In genomic region chr11:90219438-90219837, GRCh38 we compare ENCODE assay signal across 1 cellular context.
TF ChIP-seq lines count a peak whose summit lies in the region.

No MANE protein-coding gene starts in this region.

TF ChIP-seq in GM23338, 12 proteins besides CTCF, POLR2A, EP300 and RAD21:
- TF ChIP-seq, protein P1, sequence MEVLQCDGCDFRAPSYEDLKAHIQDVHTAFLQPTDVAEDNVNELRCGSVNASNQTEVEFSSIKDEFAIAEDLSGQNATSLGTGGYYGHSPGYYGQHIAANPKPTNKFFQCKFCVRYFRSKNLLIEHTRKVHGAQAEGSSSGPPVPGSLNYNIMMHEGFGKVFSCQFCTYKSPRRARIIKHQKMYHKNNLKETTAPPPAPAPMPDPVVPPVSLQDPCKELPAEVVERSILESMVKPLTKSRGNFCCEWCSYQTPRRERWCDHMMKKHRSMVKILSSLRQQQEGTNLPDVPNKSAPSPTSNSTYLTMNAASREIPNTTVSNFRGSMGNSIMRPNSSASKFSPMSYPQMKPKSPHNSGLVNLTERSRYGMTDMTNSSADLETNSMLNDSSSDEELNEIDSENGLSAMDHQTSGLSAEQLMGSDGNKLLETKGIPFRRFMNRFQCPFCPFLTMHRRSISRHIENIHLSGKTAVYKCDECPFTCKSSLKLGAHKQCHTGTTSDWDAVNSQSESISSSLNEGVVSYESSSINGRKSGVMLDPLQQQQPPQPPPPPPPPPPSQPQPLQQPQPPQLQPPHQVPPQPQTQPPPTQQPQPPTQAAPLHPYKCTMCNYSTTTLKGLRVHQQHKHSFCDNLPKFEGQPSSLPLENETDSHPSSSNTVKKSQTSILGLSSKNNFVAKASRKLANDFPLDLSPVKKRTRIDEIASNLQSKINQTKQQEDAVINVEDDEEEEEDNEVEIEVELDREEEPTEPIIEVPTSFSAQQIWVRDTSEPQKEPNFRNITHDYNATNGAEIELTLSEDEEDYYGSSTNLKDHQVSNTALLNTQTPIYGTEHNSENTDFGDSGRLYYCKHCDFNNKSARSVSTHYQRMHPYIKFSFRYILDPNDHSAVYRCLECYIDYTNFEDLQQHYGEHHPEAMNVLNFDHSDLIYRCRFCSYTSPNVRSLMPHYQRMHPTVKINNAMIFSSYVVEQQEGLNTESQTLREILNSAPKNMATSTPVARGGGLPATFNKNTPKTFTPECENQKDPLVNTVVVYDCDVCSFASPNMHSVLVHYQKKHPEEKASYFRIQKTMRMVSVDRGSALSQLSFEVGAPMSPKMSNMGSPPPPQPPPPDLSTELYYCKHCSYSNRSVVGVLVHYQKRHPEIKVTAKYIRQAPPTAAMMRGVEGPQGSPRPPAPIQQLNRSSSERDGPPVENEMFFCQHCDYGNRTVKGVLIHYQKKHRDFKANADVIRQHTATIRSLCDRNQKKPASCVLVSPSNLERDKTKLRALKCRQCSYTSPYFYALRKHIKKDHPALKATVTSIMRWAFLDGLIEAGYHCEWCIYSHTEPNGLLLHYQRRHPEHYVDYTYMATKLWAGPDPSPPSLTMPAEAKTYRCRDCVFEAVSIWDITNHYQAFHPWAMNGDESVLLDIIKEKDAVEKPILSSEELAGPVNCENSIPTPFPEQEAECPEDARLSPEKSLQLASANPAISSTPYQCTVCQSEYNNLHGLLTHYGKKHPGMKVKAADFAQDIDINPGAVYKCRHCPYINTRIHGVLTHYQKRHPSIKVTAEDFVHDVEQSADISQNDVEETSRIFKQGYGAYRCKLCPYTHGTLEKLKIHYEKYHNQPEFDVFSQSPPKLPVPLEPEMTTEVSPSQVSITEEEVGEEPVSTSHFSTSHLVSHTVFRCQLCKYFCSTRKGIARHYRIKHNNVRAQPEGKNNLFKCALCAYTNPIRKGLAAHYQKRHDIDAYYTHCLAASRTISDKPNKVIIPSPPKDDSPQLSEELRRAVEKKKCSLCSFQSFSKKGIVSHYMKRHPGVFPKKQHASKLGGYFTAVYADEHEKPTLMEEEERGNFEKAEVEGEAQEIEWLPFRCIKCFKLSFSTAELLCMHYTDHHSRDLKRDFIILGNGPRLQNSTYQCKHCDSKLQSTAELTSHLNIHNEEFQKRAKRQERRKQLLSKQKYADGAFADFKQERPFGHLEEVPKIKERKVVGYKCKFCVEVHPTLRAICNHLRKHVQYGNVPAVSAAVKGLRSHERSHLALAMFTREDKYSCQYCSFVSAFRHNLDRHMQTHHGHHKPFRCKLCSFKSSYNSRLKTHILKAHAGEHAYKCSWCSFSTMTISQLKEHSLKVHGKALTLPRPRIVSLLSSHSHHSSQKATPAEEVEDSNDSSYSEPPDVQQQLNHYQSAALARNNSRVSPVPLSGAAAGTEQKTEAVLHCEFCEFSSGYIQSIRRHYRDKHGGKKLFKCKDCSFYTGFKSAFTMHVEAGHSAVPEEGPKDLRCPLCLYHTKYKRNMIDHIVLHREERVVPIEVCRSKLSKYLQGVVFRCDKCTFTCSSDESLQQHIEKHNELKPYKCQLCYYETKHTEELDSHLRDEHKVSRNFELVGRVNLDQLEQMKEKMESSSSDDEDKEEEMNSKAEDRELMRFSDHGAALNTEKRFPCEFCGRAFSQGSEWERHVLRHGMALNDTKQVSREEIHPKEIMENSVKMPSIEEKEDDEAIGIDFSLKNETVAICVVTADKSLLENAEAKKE (CRISPR knock-in tag; IDR thresholded peaks at IDR 0.05): no peak
- TF ChIP-seq, protein P2, sequence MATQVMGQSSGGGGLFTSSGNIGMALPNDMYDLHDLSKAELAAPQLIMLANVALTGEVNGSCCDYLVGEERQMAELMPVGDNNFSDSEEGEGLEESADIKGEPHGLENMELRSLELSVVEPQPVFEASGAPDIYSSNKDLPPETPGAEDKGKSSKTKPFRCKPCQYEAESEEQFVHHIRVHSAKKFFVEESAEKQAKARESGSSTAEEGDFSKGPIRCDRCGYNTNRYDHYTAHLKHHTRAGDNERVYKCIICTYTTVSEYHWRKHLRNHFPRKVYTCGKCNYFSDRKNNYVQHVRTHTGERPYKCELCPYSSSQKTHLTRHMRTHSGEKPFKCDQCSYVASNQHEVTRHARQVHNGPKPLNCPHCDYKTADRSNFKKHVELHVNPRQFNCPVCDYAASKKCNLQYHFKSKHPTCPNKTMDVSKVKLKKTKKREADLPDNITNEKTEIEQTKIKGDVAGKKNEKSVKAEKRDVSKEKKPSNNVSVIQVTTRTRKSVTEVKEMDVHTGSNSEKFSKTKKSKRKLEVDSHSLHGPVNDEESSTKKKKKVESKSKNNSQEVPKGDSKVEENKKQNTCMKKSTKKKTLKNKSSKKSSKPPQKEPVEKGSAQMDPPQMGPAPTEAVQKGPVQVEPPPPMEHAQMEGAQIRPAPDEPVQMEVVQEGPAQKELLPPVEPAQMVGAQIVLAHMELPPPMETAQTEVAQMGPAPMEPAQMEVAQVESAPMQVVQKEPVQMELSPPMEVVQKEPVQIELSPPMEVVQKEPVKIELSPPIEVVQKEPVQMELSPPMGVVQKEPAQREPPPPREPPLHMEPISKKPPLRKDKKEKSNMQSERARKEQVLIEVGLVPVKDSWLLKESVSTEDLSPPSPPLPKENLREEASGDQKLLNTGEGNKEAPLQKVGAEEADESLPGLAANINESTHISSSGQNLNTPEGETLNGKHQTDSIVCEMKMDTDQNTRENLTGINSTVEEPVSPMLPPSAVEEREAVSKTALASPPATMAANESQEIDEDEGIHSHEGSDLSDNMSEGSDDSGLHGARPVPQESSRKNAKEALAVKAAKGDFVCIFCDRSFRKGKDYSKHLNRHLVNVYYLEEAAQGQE (IDR thresholded peaks at IDR 0.05; ENCODE audit: unreplicated experiment): no peak
- no peak for TF ChIP-seq EZH2phosphoT487 (IDR thresholded peaks at IDR 0.05; ENCODE audit: unreplicated experiment)
- TF ChIP-seq NANOG (IDR thresholded peaks at IDR 0.05; ENCODE audit: borderline replicate concordance): no peak
- no peak for TF ChIP-seq POLR2AphosphoS5 (IDR thresholded peaks at IDR 0.05; ENCODE audit: low read depth)
- TF ChIP-seq ZNF114 (CRISPR knock-in tag; IDR thresholded peaks at IDR 0.05): no peak
TF ChIP-seq in GM23338: peak in this region for 0.
